Comparison of ENCODE assay signal across 10 cellular contexts in the genomic region with DNA sequence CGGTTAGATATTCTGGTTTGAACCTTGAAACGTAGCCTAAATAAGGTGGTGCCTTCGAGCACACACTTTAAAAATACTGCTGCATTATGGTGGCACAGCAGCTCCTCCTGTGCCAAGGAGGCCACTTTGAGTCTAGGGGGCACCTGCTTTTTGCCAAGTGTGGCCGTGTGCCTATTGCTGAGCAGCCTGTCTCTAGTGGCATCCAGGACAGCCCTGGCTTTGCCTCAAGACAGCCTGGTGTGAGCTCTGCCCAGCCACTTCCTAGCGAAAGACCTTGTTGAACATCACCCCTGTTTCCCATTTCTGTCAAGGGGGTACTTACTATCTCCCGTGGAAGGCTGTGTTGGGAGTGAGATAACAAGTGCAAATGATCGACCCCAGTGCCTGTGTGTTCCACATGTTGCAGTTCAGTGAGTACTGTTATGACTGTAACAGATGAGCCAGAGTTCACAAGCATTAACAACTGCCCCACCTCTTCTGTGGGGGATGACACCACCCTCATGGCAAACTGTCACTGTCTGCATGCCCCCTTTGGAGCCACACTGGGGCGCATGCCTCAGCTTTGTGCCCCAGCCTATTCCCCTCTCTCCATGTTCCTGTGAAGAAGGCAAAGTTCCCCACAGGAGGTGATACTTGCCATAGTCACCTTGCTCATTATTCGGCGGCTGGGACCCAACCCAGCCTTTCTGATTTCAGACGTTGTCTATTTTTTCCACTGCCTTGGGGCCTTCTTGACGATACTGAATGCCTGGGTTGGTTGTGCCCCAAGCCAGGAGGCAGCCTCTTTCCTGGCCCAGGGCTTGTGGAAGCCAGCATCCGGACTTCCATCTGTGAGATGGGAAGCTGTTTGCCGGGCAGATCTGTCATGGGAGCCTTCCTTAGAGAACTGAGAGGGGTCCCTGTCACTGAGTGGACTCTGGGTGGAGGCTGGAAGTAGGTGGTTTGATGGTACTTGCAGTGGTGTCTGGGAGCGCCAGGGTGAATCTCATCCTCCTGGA. TPM values are rescaled to one million over a fixed set of nuclear protein-coding genes. Genes with fewer than 3 reads are reported as not detected.
A peak's percentile ranks its signal among the peaks of the same experiment; 100 is the strongest.
DNase-seq lines count a peak whose midpoint lies in the region; ATAC-seq and TF ChIP-seq lines count a peak whose summit lies in the region.
"Had no signal": no experiment of that assay in that cellular context is flagged by ENCODE, and none has a peak within 500 bp of the region (broad histone marks: within the 10 kb centered on the region; RNA-seq: fewer than 3 reads in every experiment).

No MANE protein-coding gene starts in this region.

- POLR2A ChIA-PET in activated CD4-positive, alpha-beta T cell treated with anti-CD3 and anti-CD28 coated beads, Interleukin-2, amount 10 ng/mL, durations not matched to agents 7 days and 5 days (lab: Charles Lee) = no interaction called here

- no peaks in the 10 kb centered on the region for H3K9me3 ChIP-seq in iPS-15b (ENCODE audit: control insufficient read depth, insufficient read depth, low read length)

- H3K4me1 Mint-ChIP-seq in activated CD4-positive, alpha-beta T cell treated with anti-CD3 and anti-CD28 coated beads, Interleukin-2, amount 10 ng/mL, durations not matched to agents 7 days and 5 days = peaks cover 70% of the 10 kb centered on the region
- H3K4me1 Mint-ChIP-seq in type B pancreatic cell (ENCODE audit: unreplicated experiment) = peaks cover 35% of the 10 kb centered on the region

- no peaks in the 10 kb centered on the region for H3K9me3 Mint-ChIP-seq in activated CD4-positive, alpha-beta T cell treated with anti-CD3 and anti-CD28 coated beads, Interleukin-2, amount 10 ng/mL, durations not matched to agents 7 days and 5 days
- H3K9me3 Mint-ChIP-seq in type B pancreatic cell = no peaks in the 10 kb centered on the region

- H3K27ac Mint-ChIP-seq in activated CD4-positive, alpha-beta T cell treated with anti-CD3 and anti-CD28 coated beads, Interleukin-2, amount 10 ng/mL, durations not matched to agents 7 days and 5 days = peak overlapping the region; percentile 19
- peak overlapping the region; percentile 65 for H3K27ac Mint-ChIP-seq in type B pancreatic cell
- H3K27ac Mint-ChIP-seq: neural progenitor cell had no signal

- CTCF ChIA-PET in activated CD4-positive, alpha-beta T cell treated with anti-CD3 and anti-CD28 coated beads, Interleukin-2, amount 10 ng/mL, durations not matched to agents 7 days and 5 days (lab: Charles Lee) = interaction anchor here (0.5 to 0.8 kb wide), 2 partner anchors 9 to 79 kb away, joined by 3 read pairs; no protein-coding TSS in a partner anchor

- H3K27me3 ChIP-seq in iPS-15b (ENCODE audit: control insufficient read depth, insufficient read depth, low read length) = no peaks in the 10 kb centered on the region
- H3K27me3 ChIP-seq: neural progenitor cell had no signal

- H3K4me3 ChIP-seq in iPS-15b (ENCODE audit: low read depth, low read length) = no peak overlapping the region
- H3K4me3 ChIP-seq: neural progenitor cell had no signal

- H3K4me3 Mint-ChIP-seq in activated CD4-positive, alpha-beta T cell treated with anti-CD3 and anti-CD28 coated beads, Interleukin-2, amount 10 ng/mL, durations not matched to agents 7 days and 5 days = no peak overlapping the region
- peak overlapping the region; percentile 31 for H3K4me3 Mint-ChIP-seq in type B pancreatic cell
- H3K4me3 Mint-ChIP-seq: neural progenitor cell had no signal

- H3K36me3 ChIP-seq in iPS-15b (ENCODE audit: control insufficient read depth, insufficient read depth, low read length) = no peaks in the 10 kb centered on the region
- H3K36me3 ChIP-seq: neural progenitor cell had no signal

- H3K36me3 Mint-ChIP-seq in activated CD4-positive, alpha-beta T cell treated with anti-CD3 and anti-CD28 coated beads, Interleukin-2, amount 10 ng/mL, durations not matched to agents 7 days and 5 days (ENCODE audit: low read depth) = peaks cover 25% of the 10 kb centered on the region
- H3K36me3 Mint-ChIP-seq in type B pancreatic cell = peaks cover 11% of the 10 kb centered on the region

- TF ChIP-seq CTCF in type B pancreatic cell (conservative IDR thresholded peaks at IDR 0.05) = no peak

- H3K4me1 ChIP-seq in iPS-15b (ENCODE audit: control insufficient read depth, insufficient read depth, low read length) = peaks cover 28% of the 10 kb centered on the region

- peak; percentile 10 for DNase-seq in stimulated activated naive CD4-positive, alpha-beta T cell treated with Interleukin-2 at 50 U/mL for 16 hours (lab: John Stamatoyannopoulos, UW)
- no peak for DNase-seq in stimulated activated naive CD4-positive, alpha-beta T cell (lab: John Stamatoyannopoulos, UW)
- no peak for DNase-seq in activated CD4-positive, alpha-beta T cell treated with anti-CD3 and anti-CD28 coated beads, Interleukin-2, amount 10 ng/mL, durations not matched to agents 7 days and 5 days
- DNase-seq in type B pancreatic cell (ENCODE audit: extremely low spot score, unreplicated experiment) = no peak
- DNase-seq in NCI-H69 (lab: John Stamatoyannopoulos, UW) = no peak
- DNase-seq in hippocampal formation (lab: John Stamatoyannopoulos, UW) = no peak
- DNase-seq: NCI-H187 had no signal

- H3K9ac ChIP-seq in iPS-15b (ENCODE audit: low read depth, low read length) = peak overlapping the region; percentile 13
- H3K9ac ChIP-seq: neural progenitor cell had no signal

- ATAC-seq in GM21825 (IDR thresholded peaks at IDR 0.05; ENCODE audit: unreplicated experiment) = no peak

- H3K27me3 Mint-ChIP-seq in activated CD4-positive, alpha-beta T cell treated with anti-CD3 and anti-CD28 coated beads, Interleukin-2, amount 10 ng/mL, durations not matched to agents 7 days and 5 days = no peaks in the 10 kb centered on the region
- no peaks in the 10 kb centered on the region for H3K27me3 Mint-ChIP-seq in type B pancreatic cell

RNA-seq across cellular contexts. Expression of a gene that starts 5.4 kb away (rescaled TPM):
- 100 to 1,000 TPM; 122 to 135 TPM for total RNA-seq in activated CD4-positive, alpha-beta T cell treated with anti-CD3 and anti-CD28 coated beads, Interleukin-2, amount 10 ng/mL, durations not matched to agents 7 days and 5 days
- 102 and 113 TPM in 2 replicates for total RNA-seq in type B pancreatic cell (ENCODE audit: low replicate concordance)
